In genomic region chr18:12686100-12686499, GRCh38 we compare ENCODE assay signal across 12 cellular contexts. TPM values are rescaled to one million over a fixed set of nuclear protein-coding genes. Genes with fewer than 3 reads are reported as not detected.
DNase-seq lines count a peak whose midpoint lies in the region; ATAC-seq and TF ChIP-seq lines count a peak whose summit lies in the region.
"Had no signal": no experiment of that assay in that cellular context is flagged by ENCODE, and none has a peak within 500 bp of the region (broad histone marks: within the 10 kb centered on the region; RNA-seq: fewer than 3 reads in every experiment).

No MANE protein-coding gene starts in this region.

- H3K27ac Mint-ChIP-seq in activated CD8-positive, alpha-beta T cell treated with anti-CD3 and anti-CD28 coated beads for 36 hours, result no peak overlapping the region
- no peak overlapping the region for H3K27ac Mint-ChIP-seq in WTC11
- H3K27ac Mint-ChIP-seq: nephron had no signal

- DNase-seq in DMS53 (lab: John Stamatoyannopoulos, UW) (peak; percentile 48), DMS53 treated with DMSO at 0.1 percent for 48 hours (lab: John Stamatoyannopoulos, UW; ENCODE audit: unreplicated experiment) (no peak), Kasumi-1 (lab: John Stamatoyannopoulos, UW) (peak; percentile 67 to 81), kidney epithelial cell (ENCODE audit: low read depth) (no peak), occipital lobe (lab: John Stamatoyannopoulos, UW) (no peak), WTC11 (ENCODE audit: low spot score) (no peak)
- DNase-seq in activated CD8-positive, alpha-beta T cell treated with anti-CD3 and anti-CD28 coated beads for 36 hours, result peak; percentile 19
- DNase-seq in activated effector memory CD4-positive, alpha-beta T cell treated with anti-CD3 and anti-CD28 coated beads, Interleukin-2, amount 50 U/mL, for 16 hours, result no peak
- DNase-seq: activated CD4-positive, alpha-beta T cell treated with anti-CD3 and anti-CD28 coated beads for 48 hours; anterior cingulate cortex; stimulated activated CD4-positive, alpha-beta T cell treated with anti-CD3 and anti-CD28 coated beads, Interleukin-4, amount 100 ng/mL, for 24 hours had no signal

- no peaks in the 10 kb centered on the region for H3K27me3 ChIP-seq in kidney epithelial cell (ENCODE audit: control insufficient read depth, insufficient read depth, low read length)

- intact Hi-C loops in activated CD8-positive, alpha-beta T cell treated with anti-CD3 and anti-CD28 coated beads for 36 hours (cut with micrococcal nuclease), result no loop called here

- no peaks in the 10 kb centered on the region for H3K36me3 Mint-ChIP-seq in activated CD8-positive, alpha-beta T cell treated with anti-CD3 and anti-CD28 coated beads for 36 hours (ENCODE audit: low read depth)
- H3K36me3 Mint-ChIP-seq in WTC11, result peaks cover 6% of the 10 kb centered on the region

- POLR2A ChIA-PET in activated CD8-positive, alpha-beta T cell treated with anti-CD3 and anti-CD28 coated beads for 36 hours (lab: Charles Lee), result interaction anchor here (0.5 to 1.9 kb wide), 2 partner anchors 8 to 17 kb away, joined by 3 to 8 read pairs; partner anchors contain the start of genes CEP76 and PSMG2
- POLR2A ChIA-PET in WTC11 (lab: Charles Lee), result no interaction called here

- H3K4me3 Mint-ChIP-seq in activated CD8-positive, alpha-beta T cell treated with anti-CD3 and anti-CD28 coated beads for 36 hours, result no peak overlapping the region
- H3K4me3 Mint-ChIP-seq in WTC11, result no peak overlapping the region
- H3K4me3 Mint-ChIP-seq: nephron had no signal

- no peak overlapping the region for H3K4me3 ChIP-seq in kidney epithelial cell (ENCODE audit: low read depth, low read length)

- CTCF ChIA-PET in activated CD8-positive, alpha-beta T cell treated with anti-CD3 and anti-CD28 coated beads for 36 hours (lab: Charles Lee), result interaction anchor here (1.0 to 1.9 kb wide), 3 partner anchors 11 to 249 kb away, joined by 4 to 6 read pairs (median 5); partner anchors contain the start of genes CEP76 and PSMG2
- CTCF ChIA-PET in WTC11 (lab: Charles Lee), result interaction anchor here (0.5 to 1.0 kb wide), 2 partner anchors 36 to 248 kb away, joined by 3 to 4 read pairs; no protein-coding TSS in a partner anchor

- peak; percentile 17 for TF ChIP-seq CTCF in activated CD8-positive, alpha-beta T cell treated with anti-CD3 and anti-CD28 coated beads for 36 hours (IDR thresholded peaks at IDR 0.05)
- TF ChIP-seq CTCF in kidney epithelial cell (IDR thresholded peaks at IDR 0.05; ENCODE audit: insufficient read depth, low read length, poor library complexity, severe bottlenecking) (peak; percentile 14), WTC11 (IDR thresholded peaks at IDR 0.05) (no peak)

- peak; percentile 45 for ATAC-seq in activated CD8-positive, alpha-beta T cell treated with anti-CD3 and anti-CD28 coated beads for 36 hours
- ATAC-seq in WTC11, result no peak; the same call in 1 of the 2 replicates

- no peaks in the 10 kb centered on the region for H3K36me3 ChIP-seq in kidney epithelial cell (ENCODE audit: control insufficient read depth, insufficient read depth, low read length)

- no peaks in the 10 kb centered on the region for H3K27me3 Mint-ChIP-seq in activated CD8-positive, alpha-beta T cell treated with anti-CD3 and anti-CD28 coated beads for 36 hours
- H3K27me3 Mint-ChIP-seq in WTC11 (ENCODE audit: low read depth), result no peaks in the 10 kb centered on the region

- no peaks in the 10 kb centered on the region for H3K4me1 Mint-ChIP-seq in activated CD8-positive, alpha-beta T cell treated with anti-CD3 and anti-CD28 coated beads for 36 hours (ENCODE audit: low read depth)
- H3K4me1 Mint-ChIP-seq in WTC11, result no peaks in the 10 kb centered on the region
- H3K4me1 Mint-ChIP-seq: nephron had no signal

- H3K9me3 Mint-ChIP-seq in activated CD8-positive, alpha-beta T cell treated with anti-CD3 and anti-CD28 coated beads for 36 hours, result no peaks in the 10 kb centered on the region
- no peaks in the 10 kb centered on the region for H3K9me3 Mint-ChIP-seq in WTC11
- H3K9me3 Mint-ChIP-seq: nephron had no signal

TF ChIP-seq in WTC11, 78 proteins besides CTCF, POLR2A, EP300 and RAD21 (continues in another document):
- no peak for TF ChIP-seq GTF2I (CRISPR knock-in tag; conservative IDR thresholded peaks at IDR 0.05)
- TF ChIP-seq E2F5 (CRISPR knock-in tag; IDR thresholded peaks at IDR 0.05), result no peak
- no peak for TF ChIP-seq ERG (CRISPR knock-in tag; IDR thresholded peaks at IDR 0.05)
- no peak for TF ChIP-seq ZNF396 (CRISPR knock-in tag; IDR thresholded peaks at IDR 0.05; ENCODE audit: borderline replicate concordance)
- TF ChIP-seq JAZF1 (CRISPR knock-in tag; IDR thresholded peaks at IDR 0.05), result no peak
- no peak for TF ChIP-seq HMGA2 (CRISPR knock-in tag; IDR thresholded peaks at IDR 0.05)
- no peak for TF ChIP-seq NFATC4 (CRISPR knock-in tag; IDR thresholded peaks at IDR 0.05)
- TF ChIP-seq NR3C1 (CRISPR knock-in tag; conservative IDR thresholded peaks at IDR 0.05; ENCODE audit: low read depth), result no peak
- TF ChIP-seq SOX15 (CRISPR knock-in tag; IDR thresholded peaks at IDR 0.05), result no peak
- no peak for TF ChIP-seq ZNF121 (CRISPR knock-in tag; IDR thresholded peaks at IDR 0.05)
- no peak for TF ChIP-seq ZNF219 (CRISPR knock-in tag; IDR thresholded peaks at IDR 0.05; ENCODE audit: borderline replicate concordance)
- TF ChIP-seq CDX4 (CRISPR knock-in tag; IDR thresholded peaks at IDR 0.05; ENCODE audit: borderline replicate concordance), result no peak
- TF ChIP-seq GRHL2 (CRISPR knock-in tag; IDR thresholded peaks at IDR 0.05; ENCODE audit: insufficient replicate concordance, severe bottlenecking), result no peak
- no peak for TF ChIP-seq MXD4 (CRISPR knock-in tag; IDR thresholded peaks at IDR 0.05; ENCODE audit: borderline replicate concordance)
- no peak for TF ChIP-seq AR (CRISPR knock-in tag; IDR thresholded peaks at IDR 0.05)

RNA-seq across cellular contexts. Expression of gene CEP76, which starts 16.4 kb away (rescaled TPM):
- 10 to 100 TPM; 11.9 to 12.5 TPM for total RNA-seq in activated CD8-positive, alpha-beta T cell treated with anti-CD3 and anti-CD28 coated beads for 36 hours
- total RNA-seq in kidney epithelial cell (3.7 and 7.6 TPM in 2 replicates), occipital lobe (22.5 TPM), WTC11 (2021) (13.8 to 16.9 TPM (median 14.2 TPM) in 3 replicates)

RNA-seq across cellular contexts. Expression of gene PSMG2, which starts 16.7 kb away (rescaled TPM):
- total RNA-seq in activated CD8-positive, alpha-beta T cell treated with anti-CD3 and anti-CD28 coated beads for 36 hours, result 100 to 1,000 TPM; 105 to 113 TPM
- total RNA-seq in kidney epithelial cell, result 80.6 and 82.2 TPM in 2 replicates
- total RNA-seq in occipital lobe, result 73.2 TPM
- total RNA-seq in WTC11 (2021), result 78.8 to 80.8 TPM (median 78.9 TPM) in 3 replicates

RNA-seq across cellular contexts. Expression of gene SPIRE1, which starts 28.2 kb away (rescaled TPM):
- total RNA-seq in activated CD8-positive, alpha-beta T cell treated with anti-CD3 and anti-CD28 coated beads for 36 hours, result 1 to 10 TPM; 2.8 to 4.4 TPM
- 49.2 and 52.4 TPM in 2 replicates for total RNA-seq in kidney epithelial cell
- 128 TPM for total RNA-seq in occipital lobe
- 13.5 to 19.3 TPM (median 15.5 TPM) in 3 replicates for total RNA-seq in WTC11 (2021)

Comparison
In these comparisons a context has a peak if more than half of its experiments do, and no peak if none do; other contexts are left out.
1. DNase-seq: peak in DMS53 (single experiment), Kasumi-1 (2 of 2) and activated CD8-positive, alpha-beta T cell treated with anti-CD3 and anti-CD28 coated beads for 36 hours (single experiment); none in DMS53 treated with DMSO at 0.1 percent for 48 hours (single experiment), kidney epithelial cell (single experiment), occipital lobe (single experiment), WTC11 (single experiment) and activated effector memory CD4-positive, alpha-beta T cell treated with anti-CD3 and anti-CD28 coated beads, Interleukin-2, amount 50 U/mL, for 16 hours (single experiment).